12 cellular contexts compared by ENCODE assay signal in the genomic region with DNA sequence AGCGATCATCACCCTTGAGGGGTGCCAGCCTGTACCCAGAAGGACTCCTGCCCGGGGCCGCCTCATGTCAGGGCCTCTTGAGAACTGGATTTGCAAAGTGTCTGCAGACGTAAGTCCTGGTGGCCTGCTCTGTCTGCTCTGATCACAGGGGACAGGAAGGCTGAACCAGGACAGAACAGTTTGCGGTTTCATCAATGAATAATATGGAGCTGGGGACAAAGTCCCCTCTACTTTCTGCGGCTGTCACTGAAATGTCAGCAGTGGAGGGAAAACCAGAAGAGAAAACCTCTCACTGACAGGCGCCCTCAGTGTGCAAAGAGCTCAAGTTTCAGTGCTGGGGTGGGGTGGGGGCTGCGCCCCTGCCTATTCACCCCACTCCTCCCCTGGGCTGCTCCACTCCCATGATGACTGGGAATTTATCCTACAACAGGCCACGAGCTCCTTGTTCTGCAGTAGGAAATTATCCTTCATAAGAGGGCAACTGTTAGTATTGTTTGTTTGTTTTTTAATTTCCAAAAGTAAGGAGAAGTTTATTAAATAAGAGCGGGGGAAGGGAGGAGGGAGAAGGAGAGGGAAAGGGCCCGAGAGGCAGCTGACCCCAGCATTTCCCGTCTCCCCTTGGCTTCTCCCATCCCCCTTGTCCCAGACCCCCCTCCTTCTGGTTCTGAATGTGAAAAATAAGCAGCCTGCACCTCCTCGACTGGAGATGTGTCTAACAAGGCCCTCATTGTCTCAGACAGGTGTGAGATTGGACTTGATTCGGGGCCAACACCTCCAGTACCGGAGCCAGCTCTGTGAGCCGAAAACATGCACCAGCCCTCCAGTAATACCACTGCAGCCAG.
DNase-seq lines count a peak whose midpoint lies in the region; ATAC-seq and TF ChIP-seq lines count a peak whose summit lies in the region.
"Had no signal": no experiment of that assay in that cellular context is flagged by ENCODE, and none has a peak within 500 bp of the region (broad histone marks: within the 10 kb centered on the region; RNA-seq: fewer than 3 reads in every experiment).

No MANE protein-coding gene starts in this region.

- H3K36me3 Mint-ChIP-seq in HFFc6 (ENCODE audit: low read depth): peaks cover 78% of the 10 kb centered on the region
- peaks cover 49% of the 10 kb centered on the region for H3K36me3 Mint-ChIP-seq in central memory CD8-positive, alpha-beta T cell (ENCODE audit: insufficient read depth)
- no peaks in the 10 kb centered on the region for H3K36me3 Mint-ChIP-seq in nephron progenitor cell (ENCODE audit: low read depth)
- H3K36me3 Mint-ChIP-seq: WTC11 had no signal

- H3K4me1 Mint-ChIP-seq in HFFc6 (ENCODE audit: low read depth): peaks cover 85% of the 10 kb centered on the region
- H3K4me1 Mint-ChIP-seq in central memory CD8-positive, alpha-beta T cell: peaks cover 47% of the 10 kb centered on the region
- H3K4me1 Mint-ChIP-seq in nephron progenitor cell: peaks cover 77% of the 10 kb centered on the region

- H3K9me3 Mint-ChIP-seq in HFFc6 (no peaks in the 10 kb centered on the region), nephron progenitor cell (no peaks in the 10 kb centered on the region)
- no peaks in the 10 kb centered on the region for H3K9me3 Mint-ChIP-seq in central memory CD8-positive, alpha-beta T cell

- no peak for DNase-seq in HFFc6
- peak; percentile 78 for DNase-seq in NCI-H2196 (lab: John Stamatoyannopoulos, UW; ENCODE audit: unreplicated experiment)
- DNase-seq in central memory CD8-positive, alpha-beta T cell (ENCODE audit: low spot score in 2 of 2): no peak
- no peak for DNase-seq in nephron progenitor cell
- DNase-seq in EL: no peak
- DNase-seq in stimulated activated CD4-positive, alpha-beta T cell treated with anti-CD3 and anti-CD28 coated beads, Interleukin-4, amount 100 ng/mL, for 4 hours: no peak
- DNase-seq in dedifferentiated amniotic fluid mesenchymal stem cell (ENCODE audit: extremely low spot score): no peak
- DNase-seq: NCI-H446 treated with DMSO at 0.1 percent for 48 hours, PC-9, thyroid gland had no signal

- peaks cover 21% of the 10 kb centered on the region for H3K27me3 Mint-ChIP-seq in HFFc6 (ENCODE audit: insufficient read depth)
- no peaks in the 10 kb centered on the region for H3K27me3 Mint-ChIP-seq in central memory CD8-positive, alpha-beta T cell
- H3K27me3 Mint-ChIP-seq in nephron progenitor cell (ENCODE audit: low read depth, poor library complexity): peaks cover 3% of the 10 kb centered on the region

- no peak for ATAC-seq in central memory CD8-positive, alpha-beta T cell (replicated peaks; ENCODE audit: extremely low read depth, poor library complexity, severe bottlenecking)
- ATAC-seq in GM21447 (IDR thresholded peaks at IDR 0.05; ENCODE audit: unreplicated experiment): no peak
- ATAC-seq: WTC11 had no signal

- H3K27ac Mint-ChIP-seq in HFFc6 (peak overlapping the region; percentile 92), nephron progenitor cell (peak overlapping the region; percentile 61)
- H3K27ac Mint-ChIP-seq in central memory CD8-positive, alpha-beta T cell (ENCODE audit: low read depth): peak overlapping the region; percentile 44
- H3K27ac Mint-ChIP-seq: WTC11 had no signal

- no peak for TF ChIP-seq CTCF in HFFc6 (IDR thresholded peaks at IDR 0.05)
- no peak for TF ChIP-seq CTCF in nephron progenitor cell (IDR thresholded peaks at IDR 0.05)

- H3K4me3 Mint-ChIP-seq in HFFc6 (no peak overlapping the region; the same call in 1 of the 2 replicates), nephron progenitor cell (peak overlapping the region; percentile 23)
- no peak overlapping the region for H3K4me3 Mint-ChIP-seq in central memory CD8-positive, alpha-beta T cell
- H3K4me3 Mint-ChIP-seq: WTC11 had no signal
